In genomic region chr9:114005371-114006154, GRCh38 we compare ENCODE assay signal across 1 cellular context.
TF ChIP-seq lines count a peak whose summit lies in the region.

No MANE protein-coding gene starts in this region.

TF ChIP-seq in HepG2, 621 proteins besides CTCF, POLR2A, EP300 and RAD21 (continued from another document):
- no peak for TF ChIP-seq ZNF280B (CRISPR knock-in tag; IDR thresholded peaks at IDR 0.05; ENCODE audit: borderline replicate concordance)
- TF ChIP-seq ZHX1 (CRISPR knock-in tag; IDR thresholded peaks at IDR 0.05; ENCODE audit: low read depth) = no peak
- no peak for TF ChIP-seq ZBTB7A (CRISPR knock-in tag; IDR thresholded peaks at IDR 0.05)
- TF ChIP-seq ATAD3A (CRISPR knock-in tag; IDR thresholded peaks at IDR 0.05) = no peak
- TF ChIP-seq YEATS2 (CRISPR knock-in tag; IDR thresholded peaks at IDR 0.05; ENCODE audit: borderline replicate concordance) = no peak
- no peak for TF ChIP-seq DNMT1 (CRISPR knock-in tag; IDR thresholded peaks at IDR 0.05)
- no peak for TF ChIP-seq JUN (CRISPR knock-in tag; IDR thresholded peaks at IDR 0.05)
- no peak for TF ChIP-seq KDM4B (CRISPR knock-in tag; IDR thresholded peaks at IDR 0.05)
